In genomic region chr4:34720563-34720962, GRCh38 we compare ENCODE assay signal across 9 cellular contexts.
DNase-seq lines count a peak whose midpoint lies in the region; ATAC-seq and TF ChIP-seq lines count a peak whose summit lies in the region.
"Had no signal": no experiment of that assay in that cellular context is flagged by ENCODE, and none has a peak within 500 bp of the region (broad histone marks: within the 10 kb centered on the region; RNA-seq: fewer than 3 reads in every experiment).

No MANE protein-coding gene starts in this region.

- DNase-seq in NCI-H1092 (lab: John Stamatoyannopoulos, UW) (peak; percentile 10), WTC11 (ENCODE audit: low spot score) (no peak), medulla oblongata (ENCODE audit: extremely low spot score) (peak; percentile 61)
- no peak for DNase-seq in activated CD4-positive, alpha-beta T cell treated with anti-CD3 and anti-CD28 coated beads for 48 hours
- DNase-seq in activated T-cell treated with anti-CD3 and anti-CD28 coated beads, Interleukin-2, amount 50 U/mL, for 24 hours = no peak
- DNase-seq in activated T-cell treated with anti-CD3 and anti-CD28 coated beads, Interleukin-2, amount 50 U/mL, for 48 hours = no peak
- DNase-seq: activated B cell treated with CpG ODN at 0.5 μM for 24 hours had no signal

- POLR2A ChIA-PET in WTC11 (lab: Charles Lee) = interaction anchor here (0.5 kb wide), 1 partner anchor 18 kb away, joined by 4 read pairs; no protein-coding TSS in a partner anchor

- ATAC-seq in WTC11 (no peak), GM21367 (IDR thresholded peaks at IDR 0.05; ENCODE audit: unreplicated experiment) (no peak)

- no peaks in the 10 kb centered on the region for H3K27me3 Mint-ChIP-seq in WTC11 (ENCODE audit: low read depth)
- no peaks in the 10 kb centered on the region for H3K27me3 Mint-ChIP-seq in activated T-cell treated with anti-CD3 and anti-CD28 coated beads, Interleukin-2, amount 50 U/mL, for 24 hours
- H3K27me3 Mint-ChIP-seq: activated B cell treated with CpG ODN at 0.5 μM for 24 hours had no signal

- H3K36me3 Mint-ChIP-seq in WTC11 = no peaks in the 10 kb centered on the region
- no peaks in the 10 kb centered on the region for H3K36me3 Mint-ChIP-seq in activated T-cell treated with anti-CD3 and anti-CD28 coated beads, Interleukin-2, amount 50 U/mL, for 24 hours (ENCODE audit: low read depth)

- CTCF ChIA-PET in WTC11 (lab: Charles Lee) = interaction anchor here (1.0 kb wide), 1 partner anchor 12 kb away, joined by 3 read pairs; no protein-coding TSS in a partner anchor

- no peak overlapping the region for H3K27ac Mint-ChIP-seq in WTC11
- no peak overlapping the region for H3K27ac Mint-ChIP-seq in activated T-cell treated with anti-CD3 and anti-CD28 coated beads, Interleukin-2, amount 50 U/mL, for 24 hours
- H3K27ac Mint-ChIP-seq: activated B cell treated with CpG ODN at 0.5 μM for 24 hours had no signal

- TF ChIP-seq CTCF in GM12873 (IDR thresholded peaks at IDR 0.05; ENCODE audit: insufficient read depth, low read depth, low read length, missing control alignments) (peak; percentile 31), WTC11 (IDR thresholded peaks at IDR 0.05) (peak; percentile 32; the same call in 1 of the 2 replicates)

- H3K4me1 Mint-ChIP-seq in WTC11 = peaks cover 7% of the 10 kb centered on the region
- H3K4me1 Mint-ChIP-seq in activated T-cell treated with anti-CD3 and anti-CD28 coated beads, Interleukin-2, amount 50 U/mL, for 24 hours (ENCODE audit: low read depth) = no peaks in the 10 kb centered on the region
- H3K4me1 Mint-ChIP-seq: activated B cell treated with CpG ODN at 0.5 μM for 24 hours had no signal

- H3K9me3 Mint-ChIP-seq in WTC11 = no peaks in the 10 kb centered on the region
- no peaks in the 10 kb centered on the region for H3K9me3 Mint-ChIP-seq in activated T-cell treated with anti-CD3 and anti-CD28 coated beads, Interleukin-2, amount 50 U/mL, for 24 hours
- H3K9me3 Mint-ChIP-seq: activated B cell treated with CpG ODN at 0.5 μM for 24 hours had no signal

- no peak overlapping the region for H3K4me3 Mint-ChIP-seq in WTC11
- no peak overlapping the region for H3K4me3 Mint-ChIP-seq in activated T-cell treated with anti-CD3 and anti-CD28 coated beads, Interleukin-2, amount 50 U/mL, for 24 hours
- H3K4me3 Mint-ChIP-seq: activated B cell treated with CpG ODN at 0.5 μM for 24 hours had no signal

TF ChIP-seq in WTC11, 78 proteins besides CTCF, POLR2A, EP300 and RAD21:
- TF ChIP-seq USF1 (CRISPR knock-in tag; IDR thresholded peaks at IDR 0.05) (no peak), TP53 (CRISPR knock-in tag; IDR thresholded peaks at IDR 0.05) (no peak), STAT6 (CRISPR knock-in tag; conservative IDR thresholded peaks at IDR 0.05; ENCODE audit: low read depth) (no peak), ZBTB43 (CRISPR knock-in tag; IDR thresholded peaks at IDR 0.05) (no peak), NFYB (CRISPR knock-in tag; conservative IDR thresholded peaks at IDR 0.05; ENCODE audit: low read depth) (no peak), FOXK1 (CRISPR knock-in tag; IDR thresholded peaks at IDR 0.05) (no peak), ESRRA (CRISPR knock-in tag; IDR thresholded peaks at IDR 0.05; ENCODE audit: borderline replicate concordance) (no peak), RELA (CRISPR knock-in tag; IDR thresholded peaks at IDR 0.05; ENCODE audit: borderline replicate concordance) (no peak), ZNF138 (CRISPR knock-in tag; conservative IDR thresholded peaks at IDR 0.05) (no peak)

Comparison
In these comparisons a context has a peak if more than half of its experiments do, and no peak if none do; other contexts are left out.
1. DNase-seq: peak in NCI-H1092 (single experiment) and medulla oblongata (single experiment); none in WTC11 (single experiment), activated CD4-positive, alpha-beta T cell treated with anti-CD3 and anti-CD28 coated beads for 48 hours (single experiment), activated T-cell treated with anti-CD3 and anti-CD28 coated beads, Interleukin-2, amount 50 U/mL, for 24 hours (single experiment) and activated T-cell treated with anti-CD3 and anti-CD28 coated beads, Interleukin-2, amount 50 U/mL, for 48 hours (0 of 2).